1 cellular context compared by ENCODE assay signal in the genomic region with DNA sequence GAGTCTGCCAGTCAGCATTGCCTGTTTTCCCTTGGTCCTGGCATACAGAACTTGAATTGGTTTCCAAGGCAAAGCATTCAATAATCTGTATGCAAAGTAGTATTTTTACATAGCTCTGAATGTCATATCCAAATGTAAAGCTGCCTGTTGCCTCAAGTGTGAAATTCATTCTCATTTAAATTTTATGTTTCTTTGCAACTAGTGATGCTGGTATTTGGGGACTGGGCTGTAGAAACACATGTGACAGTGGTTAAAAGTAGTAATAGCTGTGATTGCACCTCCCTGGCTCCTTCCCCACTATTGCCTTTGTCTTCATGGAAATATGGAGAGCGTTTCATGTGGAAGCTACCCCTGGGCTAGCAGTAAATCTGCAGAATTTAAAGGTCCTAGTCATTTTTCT.
TF ChIP-seq lines count a peak whose summit lies in the region.

No MANE protein-coding gene starts in this region.

TF ChIP-seq in WTC11, 78 proteins besides CTCF, POLR2A, EP300 and RAD21 (continued from another document):
- TF ChIP-seq, protein P1, sequence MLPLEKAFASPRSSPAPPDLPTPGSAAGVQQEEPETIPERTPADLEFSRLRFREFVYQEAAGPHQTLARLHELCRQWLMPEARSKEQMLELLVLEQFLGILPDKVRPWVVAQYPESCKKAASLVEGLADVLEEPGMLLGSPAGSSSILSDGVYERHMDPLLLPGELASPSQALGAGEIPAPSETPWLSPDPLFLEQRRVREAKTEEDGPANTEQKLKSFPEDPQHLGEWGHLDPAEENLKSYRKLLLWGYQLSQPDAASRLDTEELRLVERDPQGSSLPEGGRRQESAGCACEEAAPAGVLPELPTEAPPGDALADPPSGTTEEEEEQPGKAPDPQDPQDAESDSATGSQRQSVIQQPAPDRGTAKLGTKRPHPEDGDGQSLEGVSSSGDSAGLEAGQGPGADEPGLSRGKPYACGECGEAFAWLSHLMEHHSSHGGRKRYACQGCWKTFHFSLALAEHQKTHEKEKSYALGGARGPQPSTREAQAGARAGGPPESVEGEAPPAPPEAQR (CRISPR knock-in tag; IDR thresholded peaks at IDR 0.05) = no peak
- TF ChIP-seq ZNF121 (CRISPR knock-in tag; IDR thresholded peaks at IDR 0.05) = no peak
- TF ChIP-seq IRF2 (CRISPR knock-in tag; IDR thresholded peaks at IDR 0.05; ENCODE audit: borderline replicate concordance, low read depth) = no peak
- no peak for TF ChIP-seq SMAD4 (CRISPR knock-in tag; IDR thresholded peaks at IDR 0.05)
- TF ChIP-seq FOXP1 (CRISPR knock-in tag; IDR thresholded peaks at IDR 0.05; ENCODE audit: borderline replicate concordance) = no peak
- TF ChIP-seq CBFB (CRISPR knock-in tag; IDR thresholded peaks at IDR 0.05; ENCODE audit: low read depth) = no peak
- TF ChIP-seq FOXP4 (CRISPR knock-in tag; IDR thresholded peaks at IDR 0.05) = 0 out of 2 replicates have a peak, but pooled peaks have one; percentile 35
- TF ChIP-seq ESRRA (CRISPR knock-in tag; IDR thresholded peaks at IDR 0.05; ENCODE audit: borderline replicate concordance) = no peak
- no peak for TF ChIP-seq ZNF423 (CRISPR knock-in tag; IDR thresholded peaks at IDR 0.05)
- TF ChIP-seq CREM (CRISPR knock-in tag; IDR thresholded peaks at IDR 0.05) = no peak
- no peak for TF ChIP-seq PRDM15 (CRISPR knock-in tag; IDR thresholded peaks at IDR 0.05)
- no peak for TF ChIP-seq NR3C1 (CRISPR knock-in tag; conservative IDR thresholded peaks at IDR 0.05; ENCODE audit: low read depth)
- TF ChIP-seq, protein P2, sequence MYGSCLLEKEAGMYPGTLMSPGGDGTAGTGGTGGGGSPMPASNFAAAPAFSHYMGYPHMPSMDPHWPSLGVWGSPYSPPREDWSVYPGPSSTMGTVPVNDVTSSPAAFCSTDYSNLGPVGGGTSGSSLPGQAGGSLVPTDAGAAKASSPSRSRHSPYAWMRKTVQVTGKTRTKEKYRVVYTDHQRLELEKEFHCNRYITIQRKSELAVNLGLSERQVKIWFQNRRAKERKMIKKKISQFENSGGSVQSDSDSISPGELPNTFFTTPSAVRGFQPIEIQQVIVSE (CRISPR knock-in tag; IDR thresholded peaks at IDR 0.05; ENCODE audit: borderline replicate concordance) = no peak
- TF ChIP-seq, protein P3, sequence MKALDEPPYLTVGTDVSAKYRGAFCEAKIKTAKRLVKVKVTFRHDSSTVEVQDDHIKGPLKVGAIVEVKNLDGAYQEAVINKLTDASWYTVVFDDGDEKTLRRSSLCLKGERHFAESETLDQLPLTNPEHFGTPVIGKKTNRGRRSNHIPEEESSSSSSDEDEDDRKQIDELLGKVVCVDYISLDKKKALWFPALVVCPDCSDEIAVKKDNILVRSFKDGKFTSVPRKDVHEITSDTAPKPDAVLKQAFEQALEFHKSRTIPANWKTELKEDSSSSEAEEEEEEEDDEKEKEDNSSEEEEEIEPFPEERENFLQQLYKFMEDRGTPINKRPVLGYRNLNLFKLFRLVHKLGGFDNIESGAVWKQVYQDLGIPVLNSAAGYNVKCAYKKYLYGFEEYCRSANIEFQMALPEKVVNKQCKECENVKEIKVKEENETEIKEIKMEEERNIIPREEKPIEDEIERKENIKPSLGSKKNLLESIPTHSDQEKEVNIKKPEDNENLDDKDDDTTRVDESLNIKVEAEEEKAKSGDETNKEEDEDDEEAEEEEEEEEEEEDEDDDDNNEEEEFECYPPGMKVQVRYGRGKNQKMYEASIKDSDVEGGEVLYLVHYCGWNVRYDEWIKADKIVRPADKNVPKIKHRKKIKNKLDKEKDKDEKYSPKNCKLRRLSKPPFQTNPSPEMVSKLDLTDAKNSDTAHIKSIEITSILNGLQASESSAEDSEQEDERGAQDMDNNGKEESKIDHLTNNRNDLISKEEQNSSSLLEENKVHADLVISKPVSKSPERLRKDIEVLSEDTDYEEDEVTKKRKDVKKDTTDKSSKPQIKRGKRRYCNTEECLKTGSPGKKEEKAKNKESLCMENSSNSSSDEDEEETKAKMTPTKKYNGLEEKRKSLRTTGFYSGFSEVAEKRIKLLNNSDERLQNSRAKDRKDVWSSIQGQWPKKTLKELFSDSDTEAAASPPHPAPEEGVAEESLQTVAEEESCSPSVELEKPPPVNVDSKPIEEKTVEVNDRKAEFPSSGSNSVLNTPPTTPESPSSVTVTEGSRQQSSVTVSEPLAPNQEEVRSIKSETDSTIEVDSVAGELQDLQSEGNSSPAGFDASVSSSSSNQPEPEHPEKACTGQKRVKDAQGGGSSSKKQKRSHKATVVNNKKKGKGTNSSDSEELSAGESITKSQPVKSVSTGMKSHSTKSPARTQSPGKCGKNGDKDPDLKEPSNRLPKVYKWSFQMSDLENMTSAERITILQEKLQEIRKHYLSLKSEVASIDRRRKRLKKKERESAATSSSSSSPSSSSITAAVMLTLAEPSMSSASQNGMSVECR (CRISPR knock-in tag; IDR thresholded peaks at IDR 0.05; ENCODE audit: borderline replicate concordance) = no peak
- TF ChIP-seq, protein P4, sequence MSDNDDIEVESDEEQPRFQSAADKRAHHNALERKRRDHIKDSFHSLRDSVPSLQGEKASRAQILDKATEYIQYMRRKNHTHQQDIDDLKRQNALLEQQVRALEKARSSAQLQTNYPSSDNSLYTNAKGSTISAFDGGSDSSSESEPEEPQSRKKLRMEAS (CRISPR knock-in tag; IDR thresholded peaks at IDR 0.05) = no peak
- TF ChIP-seq JAZF1 (CRISPR knock-in tag; IDR thresholded peaks at IDR 0.05) = no peak
- peak; percentile 63; the same call in 1 of the 2 replicates for TF ChIP-seq TEAD1 (CRISPR knock-in tag; IDR thresholded peaks at IDR 0.05)
- no peak for TF ChIP-seq FOXJ3 (CRISPR knock-in tag; IDR thresholded peaks at IDR 0.05; ENCODE audit: borderline replicate concordance)
- no peak for TF ChIP-seq EMX1 (CRISPR knock-in tag; IDR thresholded peaks at IDR 0.05)
- no peak for TF ChIP-seq SP1 (CRISPR knock-in tag; conservative IDR thresholded peaks at IDR 0.05)
- TF ChIP-seq ETV6 (CRISPR knock-in tag; IDR thresholded peaks at IDR 0.05) = 0 out of 2 replicates have a peak, but pooled peaks have one; percentile 15
- no peak for TF ChIP-seq FOXK1 (CRISPR knock-in tag; IDR thresholded peaks at IDR 0.05)
- TF ChIP-seq ZBTB21 (CRISPR knock-in tag; IDR thresholded peaks at IDR 0.05; ENCODE audit: borderline replicate concordance) = no peak
